Comparison of ENCODE assay signal across 9 cellular contexts in genomic region chr9:36718612-36719011, GRCh38.
"Had no signal": no experiment of that assay in that cellular context is flagged by ENCODE, and none has a peak within 500 bp of the region (broad histone marks: within the 10 kb centered on the region; RNA-seq: fewer than 3 reads in every experiment).

No MANE protein-coding gene starts in this region.

- FAIRE-seq: H54, HepG2 had no signal

- H3K27ac ChIP-seq: GM23248, HL-60 had no signal

- H3K4me3 Mint-ChIP-seq: H9 had no signal

- H3K36me3 Mint-ChIP-seq: IgD-negative memory B cell had no signal

- H2AFZ ChIP-seq: GM23248 had no signal

- H3K9ac ChIP-seq: GM23248 had no signal

- ATAC-seq: HepG2 had no signal

- DNase-seq: GM23248, GOT3, H9, HCEC 1CT, KBM-7 had no signal

- H3K27ac Mint-ChIP-seq: H9, IgD-negative memory B cell had no signal

- H3K4me3 ChIP-seq: GM23248 had no signal

- H3K9me3 Mint-ChIP-seq: H9 had no signal
